ENCODE assay signal across 6 cellular contexts in genomic region chr17:78185981-78186688, GRCh38. TPM values are rescaled to one million over a fixed set of nuclear protein-coding genes. Genes with fewer than 3 reads are reported as not detected.
DNase-seq lines count a peak whose midpoint lies in the region; TF ChIP-seq lines count a peak whose summit lies in the region.

No MANE protein-coding gene starts in this region.

- DNase-seq in A172 (ENCODE audit: low spot score) (peak; percentile 71), astrocyte of the cerebellum (ENCODE audit: low read depth) (no peak), neural progenitor cell (ENCODE audit: low spot score) (peak; percentile 42), NCI-H1436 (lab: John Stamatoyannopoulos, UW) (no peak), amygdala (lab: John Stamatoyannopoulos, UW) (no peak)

- H3K4me3 Mint-ChIP-seq in neural progenitor cell = peak overlapping the region; percentile 88

- peaks cover 40% of the 10 kb centered on the region for H4K20me1 ChIP-seq in neural progenitor cell (ENCODE audit: low read depth)

- peak overlapping the region; percentile 60 for H3K27ac Mint-ChIP-seq in neural progenitor cell

- peak overlapping the region; percentile 87 for H3K4me3 ChIP-seq in HUES6 (ENCODE audit: low read depth, low read length)
- peak overlapping the region; percentile 65 for H3K4me3 ChIP-seq in astrocyte of the cerebellum (ENCODE audit: low read depth, low read length)
- peak overlapping the region; percentile 70 for H3K4me3 ChIP-seq in neural progenitor cell

- no peaks in the 10 kb centered on the region for H3F3A ChIP-seq in neural progenitor cell (ENCODE audit: low read depth)

- H3K36me3 ChIP-seq in HUES6 (ENCODE audit: control insufficient read depth, insufficient read depth, low read length) (peaks cover 53% of the 10 kb centered on the region), neural progenitor cell (no peaks in the 10 kb centered on the region)

- peak overlapping the region; percentile 95 for H3K9ac ChIP-seq in HUES6 (ENCODE audit: low read length)
- peak overlapping the region; percentile 60 for H3K9ac ChIP-seq in neural progenitor cell

- no peaks in the 10 kb centered on the region for H3K9me3 ChIP-seq in HUES6 (ENCODE audit: control insufficient read depth, insufficient read depth, low read depth, low read length)
- no peaks in the 10 kb centered on the region for H3K9me3 ChIP-seq in neural progenitor cell (ENCODE audit: low read depth)

- peaks cover 85% of the 10 kb centered on the region for H3K79me2 ChIP-seq in neural progenitor cell (ENCODE audit: low read depth)

- in situ Hi-C loops in astrocyte of the cerebellum (cut with HindIII; ENCODE audit: low sequenced_read_pairs) = no loop called here

- no peak overlapping the region for H2AFZ ChIP-seq in neural progenitor cell (replicated peaks)

- H3K27me3 ChIP-seq in HUES6 (ENCODE audit: control insufficient read depth, insufficient read depth, low read length) (no peaks in the 10 kb centered on the region), neural progenitor cell (no peaks in the 10 kb centered on the region)

- H3K9me3 Mint-ChIP-seq in neural progenitor cell = no peaks in the 10 kb centered on the region

- peaks cover 23% of the 10 kb centered on the region for H3K36me3 Mint-ChIP-seq in neural progenitor cell

- H3K4me1 ChIP-seq in HUES6 (ENCODE audit: control insufficient read depth, insufficient read depth, low read length) (peaks cover 15% of the 10 kb centered on the region), neural progenitor cell (peaks cover 27% of the 10 kb centered on the region)

- peaks cover 34% of the 10 kb centered on the region for H3K4me1 Mint-ChIP-seq in neural progenitor cell

- H3K27ac ChIP-seq in HUES6 (ENCODE audit: low read depth, low read length) (no peak overlapping the region), neural progenitor cell (no peak overlapping the region)

- H3K27me3 Mint-ChIP-seq in neural progenitor cell (ENCODE audit: insufficient read depth, low read depth) = peaks cover 10% of the 10 kb centered on the region

- TF ChIP-seq CTCF in astrocyte of the cerebellum (IDR thresholded peaks at IDR 0.05; ENCODE audit: low read depth, low read length, missing control alignments) = no peak
- no peak for TF ChIP-seq CTCF in neural progenitor cell (IDR thresholded peaks at IDR 0.05)

- H3K4me2 ChIP-seq in neural progenitor cell = peak overlapping the region; percentile 97

RNA-seq across cellular contexts. Expression of gene TK1, which starts 0.7 kb away (rescaled TPM):
- total RNA-seq in A172 (2014; rRNA removed; shearing (Covaris generic)) = 152 and 239 TPM in 2 replicates
- total RNA-seq in neural progenitor cell (ENCODE audit: low replicate concordance) = 27.3 and 61.7 TPM in 2 replicates

RNA-seq across cellular contexts. Expression of gene AFMID, which starts 1.0 kb away (rescaled TPM):
- total RNA-seq in A172 (2014; rRNA removed; shearing (Covaris generic)) = 15.6 and 18.4 TPM in 2 replicates
- 76.8 and 78.4 TPM in 2 replicates for total RNA-seq in neural progenitor cell (ENCODE audit: low replicate concordance)

RNA-seq across cellular contexts. Expression of gene SYNGR2, which starts 17.8 kb away (rescaled TPM):
- total RNA-seq in A172 (2014; rRNA removed; shearing (Covaris generic)) = 60.3 and 70.8 TPM in 2 replicates
- total RNA-seq in neural progenitor cell (ENCODE audit: low replicate concordance) = 6.2 and 19.8 TPM in 2 replicates

RNA-seq across cellular contexts. Expression of gene BIRC5, which starts 27.9 kb away (rescaled TPM):
- 174 and 237 TPM in 2 replicates for total RNA-seq in A172 (2014; rRNA removed; shearing (Covaris generic))
- 144 and 169 TPM in 2 replicates for total RNA-seq in neural progenitor cell (ENCODE audit: low replicate concordance)

RNA-seq across cellular contexts. Expression of gene C17orf99, which starts 40.0 kb away (rescaled TPM):
- not detected in 2 replicates for total RNA-seq in A172 (2014; rRNA removed; shearing (Covaris generic))
- total RNA-seq in neural progenitor cell (ENCODE audit: low replicate concordance) = not detected in 2 replicates

Comparison
In these comparisons a context has a peak if more than half of its experiments do, and no peak if none do; other contexts are left out.
1. DNase-seq: peak in A172 (single experiment) and neural progenitor cell (single experiment); none in astrocyte of the cerebellum (single experiment), NCI-H1436 (single experiment) and amygdala (0 of 56).
2. Peak in every context shown above with its lines, with median percentiles within 50 percentile points of each other: H3K4me3 ChIP-seq.